11 cellular contexts compared by ENCODE assay signal in the genomic region with DNA sequence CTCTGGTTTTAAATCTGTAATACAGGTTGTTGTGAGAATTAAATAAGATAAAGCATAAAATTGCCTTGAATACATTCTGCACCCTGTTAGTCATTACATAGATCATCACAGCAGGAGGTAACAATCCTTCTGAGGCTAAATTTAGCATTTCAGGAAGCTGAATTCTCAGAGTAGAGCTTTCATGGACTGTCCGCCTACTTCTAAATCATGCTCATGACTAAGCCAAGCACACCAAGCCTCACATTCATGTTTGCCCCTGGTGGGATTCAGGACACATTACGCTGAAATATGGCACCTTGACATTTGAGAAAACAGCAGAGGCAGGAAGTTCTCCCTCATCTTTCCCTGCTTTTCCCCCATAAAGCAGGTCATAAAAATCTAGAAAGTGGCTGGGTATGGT. TPM values are rescaled to one million over a fixed set of nuclear protein-coding genes. Genes with fewer than 3 reads are reported as not detected.
DNase-seq lines count a peak whose midpoint lies in the region; FAIRE-seq and TF ChIP-seq lines count a peak whose summit lies in the region.
"Had no signal": no experiment of that assay in that cellular context is flagged by ENCODE, and none has a peak within 500 bp of the region (broad histone marks: within the 10 kb centered on the region; RNA-seq: fewer than 3 reads in every experiment).

No MANE protein-coding gene starts in this region.

- 83 to 100% methylated on average over 2 of the region's 2 CpGs for WGBS in esophagus squamous epithelium, 2 donors

- no peaks in the 10 kb centered on the region for H3K27me3 ChIP-seq in skeletal muscle satellite cell (ENCODE audit: control insufficient read depth, insufficient read depth, low read length)
- no peaks in the 10 kb centered on the region for H3K27me3 ChIP-seq in esophagus squamous epithelium
- H3K27me3 ChIP-seq: body of pancreas, testis had no signal

- peaks cover 40% of the 10 kb centered on the region for H3K4me1 ChIP-seq in skeletal muscle satellite cell (ENCODE audit: control insufficient read depth, insufficient read depth, low read length)
- no peaks in the 10 kb centered on the region for H3K4me1 ChIP-seq in esophagus squamous epithelium
- H3K4me1 ChIP-seq: body of pancreas, testis had no signal

- peak overlapping the region; percentile 15 for H3K9ac ChIP-seq in skeletal muscle satellite cell (ENCODE audit: low read depth, low read length)

- no peak overlapping the region for H3K27ac ChIP-seq in esophagus squamous epithelium
- H3K27ac ChIP-seq: body of pancreas, testis had no signal

- no peak for TF ChIP-seq CTCF in esophagus squamous epithelium (IDR thresholded peaks at IDR 0.05)

- intact Hi-C loops in esophagus squamous epithelium (cut with DNase I) = no loop called here

- no peak for TF ChIP-seq POLR2A in esophagus squamous epithelium (IDR thresholded peaks at IDR 0.05)

- H3K4me3 ChIP-seq in skeletal muscle satellite cell (ENCODE audit: low read length) (no peak overlapping the region), esophagus squamous epithelium (no peak overlapping the region)
- H3K4me3 ChIP-seq: body of pancreas, testis had no signal

- H3K4me2 ChIP-seq in skeletal muscle satellite cell (ENCODE audit: low read length) = no peak overlapping the region

- DNase-seq in NCI-H146 (lab: John Stamatoyannopoulos, UW) = peak; percentile 10
- DNase-seq in NCI-H146 treated with DMSO at 0.1 percent for 48 hours (lab: John Stamatoyannopoulos, UW; ENCODE audit: unreplicated experiment) = no peak
- peak; percentile 83 for DNase-seq in RCC 7860 (ENCODE audit: low spot score)
- peak; percentile 63 for DNase-seq in fibroblast of gingiva (ENCODE audit: low read depth)
- no peak for DNase-seq in esophagus squamous epithelium (lab: John Stamatoyannopoulos, UW)
- no peak for DNase-seq in DMS79 treated with DMSO at 0.1 percent for 48 hours (lab: John Stamatoyannopoulos, UW)
- DNase-seq in T1000 (lab: John Stamatoyannopoulos, UW) = no peak
- DNase-seq: body of pancreas, testis had no signal

- no peaks in the 10 kb centered on the region for H3K36me3 ChIP-seq in skeletal muscle satellite cell (ENCODE audit: insufficient read depth, low read length)
- no peaks in the 10 kb centered on the region for H3K36me3 ChIP-seq in esophagus squamous epithelium

- H3K9me3 ChIP-seq in skeletal muscle satellite cell (replicated peaks; ENCODE audit: low read length) = no peaks in the 10 kb centered on the region
- H3K9me3 ChIP-seq in esophagus squamous epithelium = no peaks in the 10 kb centered on the region
- H3K9me3 ChIP-seq: body of pancreas, testis had no signal

- peak; percentile 81 for FAIRE-seq in RCC 7860 (lab: Jason Lieb, UNC)
- FAIRE-seq: A204.1 had no signal

RNA-seq across cellular contexts. Expression of gene PIK3C3, which starts 16.6 kb away (rescaled TPM):
- total RNA-seq in skeletal muscle satellite cell (2012; rRNA removed) = 37.4 and 42.8 TPM in 2 replicates
- 10 to 100 TPM; 17.2 to 43.9 (median 23.6) TPM for total RNA-seq in esophagus squamous epithelium

Comparison
In these comparisons a context has a peak if more than half of its experiments do, and no peak if none do; other contexts are left out.
1. DNase-seq: peak in NCI-H146 (single experiment), RCC 7860 (single experiment) and fibroblast of gingiva (single experiment); none in NCI-H146 treated with DMSO at 0.1 percent for 48 hours (single experiment), esophagus squamous epithelium (single experiment), DMS79 treated with DMSO at 0.1 percent for 48 hours (single experiment) and T1000 (single experiment).